In genomic region chr22:37681556-37682049, GRCh38 we compare ENCODE assay signal across 1 cellular context.
TF ChIP-seq lines count a peak whose summit lies in the region.

No MANE protein-coding gene starts in this region.

TF ChIP-seq in endothelial cell of umbilical vein, 7 proteins besides CTCF, POLR2A, EP300 and RAD21:
- TF ChIP-seq MYC (IDR thresholded peaks at IDR 0.05; ENCODE audit: low read depth, low read length) (peak; percentile 6), POLR2AphosphoS5 (IDR thresholded peaks at IDR 0.05; ENCODE audit: insufficient read depth, low read depth, low read length) (no peak)
